17 cellular contexts compared by ENCODE assay signal in the genomic region with DNA sequence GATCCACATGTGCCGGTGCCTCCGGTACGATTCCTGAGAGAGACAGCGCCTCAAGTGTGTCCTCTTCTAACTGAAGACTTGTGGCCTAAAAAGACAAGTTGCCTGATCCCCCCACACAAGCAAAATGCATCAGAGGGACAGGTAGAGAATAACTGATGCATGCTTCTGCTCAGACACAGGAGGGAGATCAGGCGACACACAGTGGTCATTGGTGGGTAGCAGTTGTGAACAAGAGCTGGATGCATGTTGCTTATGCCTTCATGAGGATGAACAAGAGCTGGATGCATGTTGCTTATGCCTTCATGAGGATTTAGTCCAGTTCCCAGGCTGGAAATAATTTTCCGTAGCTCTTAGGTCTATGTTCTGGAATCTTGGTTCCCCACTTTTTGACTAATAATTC.
A peak's percentile ranks its signal among the peaks of the same experiment; 100 is the strongest.
DNase-seq lines count a peak whose midpoint lies in the region; TF ChIP-seq lines count a peak whose summit lies in the region.
"Had no signal": no experiment of that assay in that cellular context is flagged by ENCODE, and none has a peak within 500 bp of the region (broad histone marks: within the 10 kb centered on the region; RNA-seq: fewer than 3 reads in every experiment).

No MANE protein-coding gene starts in this region.

- H2AK5ac ChIP-seq in mesenchymal stem cell (ENCODE audit: low read length, severe bottlenecking), result no peak overlapping the region

- H3K9me3 ChIP-seq in neural cell (ENCODE audit: low read length) (no peaks in the 10 kb centered on the region), mesenchymal stem cell (ENCODE audit: control insufficient read depth, low read length) (no peaks in the 10 kb centered on the region)

- no peak overlapping the region for H3K9ac ChIP-seq in neural cell (ENCODE audit: low read length)
- no peak overlapping the region for H3K9ac ChIP-seq in mesenchymal stem cell (ENCODE audit: low read length)
- H3K9ac ChIP-seq: parathyroid adenoma had no signal

- in situ Hi-C loops in brain microvascular endothelial cell (cut with HindIII; ENCODE audit: low pct_ligation_motif_present, low sequenced_read_pairs), result no loop called here

- no peak overlapping the region for H3K4ac ChIP-seq in mesenchymal stem cell (ENCODE audit: low read depth in 1 of 2, low read length in 2 of 2)

- H3K36me3 ChIP-seq in brain microvascular endothelial cell (replicated peaks) (no peaks in the 10 kb centered on the region), neural cell (ENCODE audit: insufficient read depth, low read length) (no peaks in the 10 kb centered on the region), mesenchymal stem cell (ENCODE audit: control insufficient read depth in 1 of 2, insufficient read depth in 2 of 2, low read depth in 1 of 2, low read length in 2 of 2) (no peaks in the 10 kb centered on the region)

- 0 out of 2 replicates have a peak, but pooled peaks have one; percentile 9 for TF ChIP-seq RAD21 in Ishikawa (IDR thresholded peaks at IDR 0.05; ENCODE audit: low read depth)
- no peak for TF ChIP-seq RAD21 in neural cell (conservative IDR thresholded peaks at IDR 0.05)

- no peaks in the 10 kb centered on the region for H4K20me1 ChIP-seq in neural cell (ENCODE audit: insufficient read depth)

- peaks cover 4% of the 10 kb centered on the region for H3K4me1 ChIP-seq in mesenchymal stem cell (ENCODE audit: control insufficient read depth, insufficient read depth, low read depth, low read length)
- H3K4me1 ChIP-seq: parathyroid adenoma had no signal

- peak; percentile 34 for TF ChIP-seq CTCF in brain microvascular endothelial cell (IDR thresholded peaks at IDR 0.05; ENCODE audit: low read depth, low read length, missing control alignments)
- TF ChIP-seq CTCF in neural cell (IDR thresholded peaks at IDR 0.05; ENCODE audit: poor library complexity, severe bottlenecking), result peak; percentile 19

- no peak overlapping the region for H2BK120ac ChIP-seq in mesenchymal stem cell (ENCODE audit: low read depth, low read length)

- no peak overlapping the region for H4K91ac ChIP-seq in mesenchymal stem cell (ENCODE audit: low read length)

- H2BK15ac ChIP-seq in mesenchymal stem cell (ENCODE audit: low read depth, poor library complexity, severe bottlenecking), result no peak overlapping the region

- no peak overlapping the region for H2BK12ac ChIP-seq in mesenchymal stem cell (ENCODE audit: low read length in 2 of 2)

- 82% methylated on average over 6 of the region's 6 CpGs for WGBS in mesenchymal stem cell

- no peak overlapping the region for H3K18ac ChIP-seq in mesenchymal stem cell (ENCODE audit: low read depth in 1 of 2, low read length in 2 of 2)

- DNase-seq in NCI-H1694 treated with DMSO at 0.1 percent for 48 hours (lab: John Stamatoyannopoulos, UW) (peak; percentile 16), NCI-H1694 (lab: John Stamatoyannopoulos, UW) (no peak), brain microvascular endothelial cell (no peak), NCI-H82 treated with DMSO at 0.1 percent for 48 hours (lab: John Stamatoyannopoulos, UW; ENCODE audit: unreplicated experiment) (no peak), NCI-H187 treated with DMSO at 0.1 percent for 48 hours (lab: John Stamatoyannopoulos, UW) (no peak), mesenchymal stem cell (no peak)
- DNase-seq: activated CD4-positive, alpha-beta T cell treated with anti-CD3 and anti-CD28 coated beads for 48 hours; activated naive CD4-positive, alpha-beta T cell treated with anti-CD3 and anti-CD28 coated beads, Interleukin-2, amount 50 U/mL, for 16 hours; CD8-positive, alpha-beta memory T cell; left colon; NCI-H1417 treated with DMSO at 0.1 percent for 48 hours; NCI-H510A treated with DMSO at 0.1 percent for 48 hours; stimulated activated naive B cell treated with anti-CD40 and anti-IgM and Interleukin-4, amounts not matched to agents 10 μg/mL and 1 μg/mL and 100 μg/mL, for 72 hours had no signal

- no peaks in the 10 kb centered on the region for H3K9me2 ChIP-seq in neural cell (ENCODE audit: insufficient read depth, low read length)

- no peak overlapping the region for H3K4me2 ChIP-seq in neural cell (ENCODE audit: low read length)
- H3K4me2 ChIP-seq in mesenchymal stem cell (ENCODE audit: low read length, poor library complexity, severe bottlenecking), result no peak overlapping the region

- no peak overlapping the region for H3K23ac ChIP-seq in mesenchymal stem cell (ENCODE audit: low read length in 2 of 2)

- H4K8ac ChIP-seq in mesenchymal stem cell (ENCODE audit: low read length), result no peak overlapping the region

- H2BK5ac ChIP-seq in mesenchymal stem cell (ENCODE audit: low read depth, low read length, poor library complexity, severe bottlenecking), result no peak overlapping the region

- no peaks in the 10 kb centered on the region for H3K27me3 ChIP-seq in brain microvascular endothelial cell (replicated peaks)
- H3K27me3 ChIP-seq in neural cell (ENCODE audit: insufficient read depth, low read depth, low read length), result no peaks in the 10 kb centered on the region
- H3K27me3 ChIP-seq in mesenchymal stem cell (ENCODE audit: control insufficient read depth in 1 of 2, insufficient read depth in 1 of 2, low read length in 2 of 2), result peaks cover 0 to 21% of the 10 kb centered on the region in 2 experiments

- H2AFZ ChIP-seq in neural cell (ENCODE audit: low read depth, low read length), result no peak overlapping the region
- H2AFZ ChIP-seq in mesenchymal stem cell (ENCODE audit: low read depth, low read length), result no peak overlapping the region
- H2AFZ ChIP-seq: parathyroid adenoma had no signal

- H3F3A ChIP-seq in neural cell (ENCODE audit: insufficient read depth, low read length, poor library complexity, severe bottlenecking), result no peaks in the 10 kb centered on the region

- H3K27ac ChIP-seq in brain microvascular endothelial cell (no peak overlapping the region), neural cell (ENCODE audit: low read length) (no peak overlapping the region), mesenchymal stem cell (ENCODE audit: low read length, poor library complexity, severe bottlenecking) (no peak overlapping the region)
- H3K27ac ChIP-seq: parathyroid adenoma, skin epidermis had no signal

- no peak overlapping the region for H3K14ac ChIP-seq in mesenchymal stem cell (ENCODE audit: low read length in 2 of 2)

- TF ChIP-seq EP300 in Ishikawa (IDR thresholded peaks at IDR 0.05; ENCODE audit: borderline replicate concordance), result no peak
- no peak for TF ChIP-seq EP300 in neural cell (conservative IDR thresholded peaks at IDR 0.05; ENCODE audit: poor library complexity, severe bottlenecking)

- no peak overlapping the region for H3K4me3 ChIP-seq in brain microvascular endothelial cell (ENCODE audit: low read depth, low read length)
- H3K4me3 ChIP-seq in neural cell (ENCODE audit: low read length), result no peak overlapping the region
- no peak overlapping the region for H3K4me3 ChIP-seq in mesenchymal stem cell (ENCODE audit: insufficient read depth in 1 of 2, low read depth in 1 of 2, low read length in 2 of 2)
- H3K4me3 ChIP-seq: skin epidermis had no signal

- H3K79me1 ChIP-seq in mesenchymal stem cell (replicated peaks; ENCODE audit: low read length, poor library complexity, severe bottlenecking), result no peaks in the 10 kb centered on the region

- no peaks in the 10 kb centered on the region for H3K79me2 ChIP-seq in neural cell (replicated peaks; ENCODE audit: insufficient read depth, low read length)
- H3K79me2 ChIP-seq: parathyroid adenoma had no signal

TF ChIP-seq in Ishikawa, 13 proteins besides CTCF, POLR2A, EP300 and RAD21:
- TF ChIP-seq FOXM1 (IDR thresholded peaks at IDR 0.05; ENCODE audit: borderline replicate concordance, low read depth) (no peak), EGR1 (IDR thresholded peaks at IDR 0.05) (no peak), CREB1 (IDR thresholded peaks at IDR 0.05; ENCODE audit: low read depth) (no peak), ZBTB7A (IDR thresholded peaks at IDR 0.05; ENCODE audit: low read depth) (no peak), TCF12 (IDR thresholded peaks at IDR 0.05; ENCODE audit: low read depth) (no peak), CEBPB (IDR thresholded peaks at IDR 0.05) (no peak)
- TF ChIP-seq, protein P1, sequence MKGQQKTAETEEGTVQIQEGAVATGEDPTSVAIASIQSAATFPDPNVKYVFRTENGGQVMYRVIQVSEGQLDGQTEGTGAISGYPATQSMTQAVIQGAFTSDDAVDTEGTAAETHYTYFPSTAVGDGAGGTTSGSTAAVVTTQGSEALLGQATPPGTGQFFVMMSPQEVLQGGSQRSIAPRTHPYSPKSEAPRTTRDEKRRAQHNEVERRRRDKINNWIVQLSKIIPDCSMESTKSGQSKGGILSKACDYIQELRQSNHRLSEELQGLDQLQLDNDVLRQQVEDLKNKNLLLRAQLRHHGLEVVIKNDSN (IDR thresholded peaks at IDR 0.05), result no peak

TF ChIP-seq in neural cell, 6 proteins besides CTCF, POLR2A, EP300 and RAD21:
- TF ChIP-seq MXI1 (conservative IDR thresholded peaks at IDR 0.05; ENCODE audit: poor library complexity, severe bottlenecking) (no peak), POLR2AphosphoS5 (IDR thresholded peaks at IDR 0.05) (no peak), SMC3 (conservative IDR thresholded peaks at IDR 0.05; ENCODE audit: poor library complexity) (peak; percentile 33)
TF ChIP-seq in neural cell: peak in this region for 1.
